In the genomic region with DNA sequence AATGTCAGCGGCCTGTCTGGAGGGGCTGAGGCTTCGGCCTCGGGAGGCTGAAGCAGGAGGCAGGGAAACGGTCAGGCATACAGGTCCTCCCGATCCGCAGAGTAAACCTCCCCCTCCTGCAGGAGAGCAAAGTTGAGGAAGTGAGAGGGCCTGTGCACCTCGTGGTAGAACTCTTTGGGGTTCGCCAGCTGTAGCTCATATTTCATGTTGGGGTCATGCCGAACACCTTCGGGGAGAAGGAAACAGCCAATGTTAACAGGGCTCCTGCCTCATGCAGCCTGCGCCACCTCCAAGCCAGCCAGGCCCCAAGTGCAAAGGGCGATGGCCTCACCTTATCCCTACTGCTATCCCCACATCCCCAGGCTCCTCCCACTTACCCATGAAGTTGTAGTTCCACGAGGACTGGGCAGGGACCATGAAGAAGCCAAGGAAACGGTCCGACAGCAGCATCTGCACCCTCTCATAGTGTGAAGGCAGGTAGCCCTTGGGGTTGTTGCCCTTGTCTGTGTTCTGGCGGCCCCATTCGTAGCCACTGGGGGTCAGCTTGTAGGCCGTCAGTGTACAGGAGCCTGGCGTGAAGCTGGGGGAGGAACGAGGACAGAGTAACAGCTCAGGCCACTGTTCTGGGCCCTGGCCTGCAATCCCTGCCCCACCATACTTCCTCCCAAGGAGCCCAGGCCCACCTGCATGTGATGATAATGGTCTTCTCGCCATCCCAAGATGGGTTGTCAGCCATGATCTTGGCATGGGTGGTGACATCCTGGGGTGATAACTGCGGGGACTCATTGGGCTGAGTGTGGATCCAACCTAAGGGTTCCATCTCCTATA, we compare ENCODE assay signal across 13 cellular contexts. TPM values are rescaled to one million over a fixed set of nuclear protein-coding genes. Genes with fewer than 3 reads are reported as not detected.
DNase-seq lines count a peak whose midpoint lies in the region; ATAC-seq and TF ChIP-seq lines count a peak whose summit lies in the region.
"Had no signal": no experiment of that assay in that cellular context is flagged by ENCODE, and none has a peak within 500 bp of the region (broad histone marks: within the 10 kb centered on the region; RNA-seq: fewer than 3 reads in every experiment).

No MANE protein-coding gene starts in this region.

- no peaks in the 10 kb centered on the region for H3K9me3 ChIP-seq in HEK293 (ENCODE audit: control insufficient read depth, insufficient read depth, low read depth, low read length)

- CTCF ChIA-PET in HEK293 (lab: Yijun Ruan, JAX), result interaction anchor here (2.2 to 5.1 kb wide), 5 partner anchors 10 to 77 kb away, joined by 9 to 31 read pairs (median 13); no protein-coding TSS in a partner anchor

- peak overlapping the region; percentile 31 for H3K4me3 Mint-ChIP-seq in central memory CD8-positive, alpha-beta T cell
- H3K4me3 Mint-ChIP-seq in nephron (peak overlapping the region in 2 of 3 experiments; percentile 19 to 21), progenitor cell of endocrine pancreas (ENCODE audit: low read depth) (no peak overlapping the region)
- H3K4me3 Mint-ChIP-seq in stimulated activated naive CD8-positive, alpha-beta T cell treated with anti-CD3 and anti-CD28 coated beads, Interleukin-15, amount 100 ng/mL, for 72 hours, result no peak overlapping the region
- peak overlapping the region in 1 of 2 donors; percentile 14 for H3K4me3 Mint-ChIP-seq in effector memory CD8-positive, alpha-beta T cell

- DNase-seq in central memory CD8-positive, alpha-beta T cell (ENCODE audit: low spot score in 2 of 2), result no peak
- no peak for DNase-seq in T-helper 2 cell
- DNase-seq in progenitor cell of endocrine pancreas (ENCODE audit: low spot score, unreplicated experiment), result no peak
- DNase-seq in stimulated activated naive CD8-positive, alpha-beta T cell treated with anti-CD3 and anti-CD28 coated beads, Interleukin-15, amount 100 ng/mL, for 72 hours, result no peak
- no peak for DNase-seq in effector memory CD8-positive, alpha-beta T cell
- DNase-seq: central memory CD4-positive, alpha-beta T cell; GM23248; NCI-H226; SIG-M5 had no signal

- H3K27ac ChIP-seq in 22Rv1, result peak overlapping the region; percentile 95
- H3K27ac ChIP-seq in HEK293 (ENCODE audit: extremely low read depth, low read depth, low read length), result no peak overlapping the region

- no peak overlapping the region for H3K27ac Mint-ChIP-seq in central memory CD8-positive, alpha-beta T cell (ENCODE audit: low read depth)
- no peak overlapping the region for H3K27ac Mint-ChIP-seq in nephron
- H3K27ac Mint-ChIP-seq in progenitor cell of endocrine pancreas, result no peak overlapping the region
- no peak overlapping the region for H3K27ac Mint-ChIP-seq in stimulated activated naive CD8-positive, alpha-beta T cell treated with anti-CD3 and anti-CD28 coated beads, Interleukin-15, amount 100 ng/mL, for 72 hours
- H3K27ac Mint-ChIP-seq in effector memory CD8-positive, alpha-beta T cell, result peak overlapping the region in 1 of 2 donors; percentile 4

- POLR2A ChIA-PET in HEK293 (lab: Yijun Ruan, JAX), result interaction anchor here (1.1 to 6.0 kb wide), 8 partner anchors 8 to 76 kb away, joined by 4 to 38 read pairs (median 10); a partner anchor contains a TSS

- H3K36me3 ChIP-seq in HEK293 (ENCODE audit: control insufficient read depth in 2 of 2, insufficient read depth in 1 of 2, low read length in 2 of 2), result peaks cover 42 to 59% of the 10 kb centered on the region in 2 experiments

- no peak for ATAC-seq in central memory CD8-positive, alpha-beta T cell (replicated peaks; ENCODE audit: extremely low read depth, poor library complexity, severe bottlenecking)
- no peak for ATAC-seq in stimulated activated naive CD8-positive, alpha-beta T cell treated with anti-CD3 and anti-CD28 coated beads, Interleukin-15, amount 100 ng/mL, for 72 hours
- no peak for ATAC-seq in effector memory CD8-positive, alpha-beta T cell (replicated peaks)

- H3K4me1 ChIP-seq in HEK293 (ENCODE audit: control insufficient read depth, insufficient read depth, low read length), result peaks cover 8% of the 10 kb centered on the region

- H3K36me3 Mint-ChIP-seq in central memory CD8-positive, alpha-beta T cell (ENCODE audit: insufficient read depth), result peaks cover 50% of the 10 kb centered on the region
- H3K36me3 Mint-ChIP-seq in nephron (ENCODE audit: low read depth) (peaks cover 48% of the 10 kb centered on the region), progenitor cell of endocrine pancreas (ENCODE audit: insufficient read depth) (peaks cover 33% of the 10 kb centered on the region)
- H3K36me3 Mint-ChIP-seq in effector memory CD8-positive, alpha-beta T cell (ENCODE audit: insufficient read depth), result peaks cover 52% of the 10 kb centered on the region

- TF ChIP-seq CTCF in 22Rv1 (IDR thresholded peaks at IDR 0.05), result no peak
- TF ChIP-seq CTCF in HEK293 (tag by site-specific recombination; IDR thresholded peaks at IDR 0.05), result no peak
- TF ChIP-seq CTCF in nephron (IDR thresholded peaks at IDR 0.05; ENCODE audit: unreplicated experiment in 3 of 3), result no peak
- TF ChIP-seq CTCF in progenitor cell of endocrine pancreas (IDR thresholded peaks at IDR 0.05; ENCODE audit: unreplicated experiment), result no peak

- H3K27me3 Mint-ChIP-seq in central memory CD8-positive, alpha-beta T cell, result no peaks in the 10 kb centered on the region
- H3K27me3 Mint-ChIP-seq in nephron (ENCODE audit: low read depth) (peaks cover 6% of the 10 kb centered on the region), progenitor cell of endocrine pancreas (peaks cover 8% of the 10 kb centered on the region)
- H3K27me3 Mint-ChIP-seq in stimulated activated naive CD8-positive, alpha-beta T cell treated with anti-CD3 and anti-CD28 coated beads, Interleukin-15, amount 100 ng/mL, for 72 hours, result no peaks in the 10 kb centered on the region
- no peaks in the 10 kb centered on the region for H3K27me3 Mint-ChIP-seq in effector memory CD8-positive, alpha-beta T cell
- H3K27me3 Mint-ChIP-seq: stimulated activated naive CD8-positive, alpha-beta T cell treated with anti-CD3 and anti-CD28 coated beads, Interleukin-15, Interleukin-2, amounts not matched to agents 100 ng/mL and 50 ng/mL, for 24 hours had no signal

- H3K4me1 Mint-ChIP-seq in central memory CD8-positive, alpha-beta T cell, result no peaks in the 10 kb centered on the region
- H3K4me1 Mint-ChIP-seq in nephron (peaks cover 9% of the 10 kb centered on the region), progenitor cell of endocrine pancreas (ENCODE audit: low read depth) (peaks cover 5% of the 10 kb centered on the region)
- peaks cover 55% of the 10 kb centered on the region for H3K4me1 Mint-ChIP-seq in stimulated activated naive CD8-positive, alpha-beta T cell treated with anti-CD3 and anti-CD28 coated beads, Interleukin-15, amount 100 ng/mL, for 72 hours
- H3K4me1 Mint-ChIP-seq in effector memory CD8-positive, alpha-beta T cell (ENCODE audit: low read depth in 2 of 2), result peaks cover 5 to 9% of the 10 kb centered on the region in 2 donors

- H3K4me3 ChIP-seq in HEK293 (ENCODE audit: low read depth, low read length), result no peak overlapping the region

- H3K9me3 Mint-ChIP-seq in central memory CD8-positive, alpha-beta T cell, result no peaks in the 10 kb centered on the region
- H3K9me3 Mint-ChIP-seq in nephron (no peaks in the 10 kb centered on the region), progenitor cell of endocrine pancreas (ENCODE audit: low read depth) (no peaks in the 10 kb centered on the region)
- no peaks in the 10 kb centered on the region for H3K9me3 Mint-ChIP-seq in stimulated activated naive CD8-positive, alpha-beta T cell treated with anti-CD3 and anti-CD28 coated beads, Interleukin-15, amount 100 ng/mL, for 72 hours
- no peaks in the 10 kb centered on the region for H3K9me3 Mint-ChIP-seq in effector memory CD8-positive, alpha-beta T cell
- H3K9me3 Mint-ChIP-seq: stimulated activated naive CD8-positive, alpha-beta T cell treated with anti-CD3 and anti-CD28 coated beads, Interleukin-15, Interleukin-2, amounts not matched to agents 100 ng/mL and 50 ng/mL, for 24 hours had no signal

TF ChIP-seq in HEK293, 187 proteins besides CTCF, POLR2A, EP300 and RAD21 (continues in another document):
- no peak for TF ChIP-seq ZNF501 (tag by site-specific recombination; IDR thresholded peaks at IDR 0.05)
- no peak for TF ChIP-seq ZNF37A (tag by site-specific recombination; IDR thresholded peaks at IDR 0.05)
- TF ChIP-seq ZNF626 (tag by site-specific recombination; IDR thresholded peaks at IDR 0.05), result no peak
- TF ChIP-seq ZNF132 (tag by site-specific recombination; IDR thresholded peaks at IDR 0.05; ENCODE audit: borderline replicate concordance), result no peak
- no peak for TF ChIP-seq ZFP69B (tag by site-specific recombination; IDR thresholded peaks at IDR 0.05)
- TF ChIP-seq HOXA7 (CRISPR knock-in tag; IDR thresholded peaks at IDR 0.05; ENCODE audit: borderline replicate concordance), result no peak
- TF ChIP-seq, protein P1, sequence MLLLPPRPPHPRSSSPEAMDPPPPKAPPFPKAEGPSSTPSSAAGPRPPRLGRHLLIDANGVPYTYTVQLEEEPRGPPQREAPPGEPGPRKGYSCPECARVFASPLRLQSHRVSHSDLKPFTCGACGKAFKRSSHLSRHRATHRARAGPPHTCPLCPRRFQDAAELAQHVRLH (tag by site-specific recombination; IDR thresholded peaks at IDR 0.05), result no peak
- no peak for TF ChIP-seq WT1 (tag by site-specific recombination; IDR thresholded peaks at IDR 0.05)
- no peak for TF ChIP-seq ZNF768 (tag by site-specific recombination; IDR thresholded peaks at IDR 0.05)
- TF ChIP-seq ZEB2 (tag by site-specific recombination; IDR thresholded peaks at IDR 0.05), result 0 out of 2 replicates have a peak, but pooled peaks have one; percentile 15
- TF ChIP-seq, protein P2, sequence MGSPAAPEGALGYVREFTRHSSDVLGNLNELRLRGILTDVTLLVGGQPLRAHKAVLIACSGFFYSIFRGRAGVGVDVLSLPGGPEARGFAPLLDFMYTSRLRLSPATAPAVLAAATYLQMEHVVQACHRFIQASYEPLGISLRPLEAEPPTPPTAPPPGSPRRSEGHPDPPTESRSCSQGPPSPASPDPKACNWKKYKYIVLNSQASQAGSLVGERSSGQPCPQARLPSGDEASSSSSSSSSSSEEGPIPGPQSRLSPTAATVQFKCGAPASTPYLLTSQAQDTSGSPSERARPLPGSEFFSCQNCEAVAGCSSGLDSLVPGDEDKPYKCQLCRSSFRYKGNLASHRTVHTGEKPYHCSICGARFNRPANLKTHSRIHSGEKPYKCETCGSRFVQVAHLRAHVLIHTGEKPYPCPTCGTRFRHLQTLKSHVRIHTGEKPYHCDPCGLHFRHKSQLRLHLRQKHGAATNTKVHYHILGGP (tag by site-specific recombination; IDR thresholded peaks at IDR 0.05), result no peak
- TF ChIP-seq ZNF423 (tag by site-specific recombination; IDR thresholded peaks at IDR 0.05), result no peak

RNA-seq across cellular contexts. Expression of a gene that starts 1.3 kb away (rescaled TPM):
- total RNA-seq in progenitor cell of endocrine pancreas, result 1.2 and 1.5 TPM in 2 replicates

RNA-seq across cellular contexts. Expression of a gene that starts 5.4 kb away (rescaled TPM):
- total RNA-seq in progenitor cell of endocrine pancreas, result 0.43 and 0.69 TPM in 2 replicates
- total RNA-seq: GM23248 had no signal

RNA-seq across cellular contexts. Expression of a gene that starts 22.3 kb away (rescaled TPM):
- 21.1 and 21.9 TPM in 2 replicates for total RNA-seq in progenitor cell of endocrine pancreas

RNA-seq across cellular contexts. Expression of a gene that starts 33.7 kb away (rescaled TPM):
- total RNA-seq in progenitor cell of endocrine pancreas, result 367 and 378 TPM in 2 replicates

RNA-seq across cellular contexts. Expression of a gene that starts 59.2 kb away (rescaled TPM):
- total RNA-seq in progenitor cell of endocrine pancreas, result 2.7 and 2.9 TPM in 2 replicates

Comparison
In these comparisons a context has a peak if more than half of its experiments do, and no peak if none do; other contexts are left out.
1. H3K4me3 Mint-ChIP-seq: peak in central memory CD8-positive, alpha-beta T cell (single experiment) and nephron (2 of 3); none in progenitor cell of endocrine pancreas (single experiment) and stimulated activated naive CD8-positive, alpha-beta T cell treated with anti-CD3 and anti-CD28 coated beads, Interleukin-15, amount 100 ng/mL, for 72 hours (0 of 2).